ENCODE assay signal across 11 cellular contexts in genomic region chr18:77112161-77112801, GRCh38. TPM values are rescaled to one million over a fixed set of nuclear protein-coding genes. Genes with fewer than 3 reads are reported as not detected.
A peak's percentile ranks its signal among the peaks of the same experiment; 100 is the strongest.
DNase-seq lines count a peak whose midpoint lies in the region; ATAC-seq and TF ChIP-seq lines count a peak whose summit lies in the region.
"Had no signal": no experiment of that assay in that cellular context is flagged by ENCODE, and none has a peak within 500 bp of the region (broad histone marks: within the 10 kb centered on the region; RNA-seq: fewer than 3 reads in every experiment).

No MANE protein-coding gene starts in this region.

- H3K27me3 ChIP-seq in CD4-positive, alpha-beta T cell (ENCODE audit: control insufficient read depth, insufficient read depth, low read length), result no peaks in the 10 kb centered on the region
- H3K27me3 ChIP-seq in Loucy (ENCODE audit: insufficient read depth, low read length, poor library complexity, severe bottlenecking), result no peaks in the 10 kb centered on the region

- H3K79me2 ChIP-seq in Loucy (ENCODE audit: insufficient read depth, low read length), result peaks cover 18% of the 10 kb centered on the region; the same call in 1 of the 2 replicates

- H3K9me3 ChIP-seq in CD4-positive, alpha-beta T cell (ENCODE audit: control insufficient read depth, low read length), result no peaks in the 10 kb centered on the region
- H3K9me3 ChIP-seq in Loucy (ENCODE audit: insufficient read depth, low read depth, low read length), result no peaks in the 10 kb centered on the region

- H3K9ac ChIP-seq in Loucy (ENCODE audit: low read depth, low read length, poor library complexity, severe bottlenecking), result peak overlapping the region; percentile 80

- TF ChIP-seq CTCF in CD4-positive, alpha-beta T cell (IDR thresholded peaks at IDR 0.05), result no peak
- TF ChIP-seq CTCF in Loucy (conservative IDR thresholded peaks at IDR 0.05; ENCODE audit: low read length) (no peak), natural killer cell (IDR thresholded peaks at IDR 0.05) (no peak)

- intact Hi-C loops in CD4-positive, alpha-beta T cell (cut with DNase I, micrococcal nuclease), result no loop called here
- intact Hi-C loops in dendritic cell treated with granulocyte-macrophage colony-stimulating factor and Interleukin-4, amounts not matched to agents 40 ng/mL and 50 ng/mL, for 4 days (cut with micrococcal nuclease), result loop anchor here (10.0 kb wide), 1 partner anchor 617 kb away; the partner anchor contains the start of gene ZNF516
- intact Hi-C loops in natural killer cell (cut with micrococcal nuclease), result no loop called here

- no peaks in the 10 kb centered on the region for H4K20me1 ChIP-seq in Loucy (ENCODE audit: insufficient read depth, low read length, poor library complexity, severe bottlenecking)

- peak overlapping the region; percentile 41 for H3K4me2 ChIP-seq in Loucy (ENCODE audit: low read depth, low read length, poor library complexity, severe bottlenecking)

- no peaks in the 10 kb centered on the region for H3K9me2 ChIP-seq in Loucy (replicated peaks; ENCODE audit: low read depth, low read length)

- no peak for ATAC-seq in CD4-positive, alpha-beta T cell (ENCODE audit: poor library complexity)
- no peak for ATAC-seq in natural killer cell
- ATAC-seq in HG02642 (IDR thresholded peaks at IDR 0.05; ENCODE audit: poor library complexity, unreplicated experiment), result no peak
- ATAC-seq in GM21515 (IDR thresholded peaks at IDR 0.05; ENCODE audit: unreplicated experiment), result no peak
- ATAC-seq in HG02870 (IDR thresholded peaks at IDR 0.05; ENCODE audit: unreplicated experiment), result no peak
- ATAC-seq: SK-N-SH treated with all-trans-retinoic acid at 6 μM for 48 hours had no signal

- peak overlapping the region; percentile 97 for H3K27ac Mint-ChIP-seq in CD4-positive, alpha-beta T cell
- peak overlapping the region; percentile 95 for H3K27ac Mint-ChIP-seq in dendritic cell treated with granulocyte-macrophage colony-stimulating factor and Interleukin-4, amounts not matched to agents 40 ng/mL and 50 ng/mL, for 4 days
- H3K27ac Mint-ChIP-seq in natural killer cell, result peak overlapping the region; percentile 87 to 94

- H3K36me3 Mint-ChIP-seq in CD4-positive, alpha-beta T cell (ENCODE audit: low read depth), result peaks cover 75% of the 10 kb centered on the region
- peaks cover 68% of the 10 kb centered on the region for H3K36me3 Mint-ChIP-seq in dendritic cell treated with granulocyte-macrophage colony-stimulating factor and Interleukin-4, amounts not matched to agents 40 ng/mL and 50 ng/mL, for 4 days (ENCODE audit: low read depth)
- no peaks in the 10 kb centered on the region for H3K36me3 Mint-ChIP-seq in natural killer cell

- H3K27me3 Mint-ChIP-seq in CD4-positive, alpha-beta T cell, result no peaks in the 10 kb centered on the region
- no peaks in the 10 kb centered on the region for H3K27me3 Mint-ChIP-seq in dendritic cell treated with granulocyte-macrophage colony-stimulating factor and Interleukin-4, amounts not matched to agents 40 ng/mL and 50 ng/mL, for 4 days
- no peaks in the 10 kb centered on the region for H3K27me3 Mint-ChIP-seq in natural killer cell (ENCODE audit: low read depth in 2 of 2)

- POLR2A ChIA-PET in CD4-positive, alpha-beta T cell (lab: Charles Lee), result interaction anchor here (1.0 to 1.5 kb wide), 3 partner anchors 10 to 57 kb away, joined by 3 to 7 read pairs (median 4); no protein-coding TSS in a partner anchor

- no peaks in the 10 kb centered on the region for H3K36me3 ChIP-seq in Loucy (ENCODE audit: insufficient read depth, low read length)

- H3K4me1 ChIP-seq in Loucy (ENCODE audit: insufficient read depth, low read length, poor library complexity, severe bottlenecking), result peaks cover 96% of the 10 kb centered on the region

- H3F3A ChIP-seq in Loucy (ENCODE audit: low read depth), result peaks cover 21% of the 10 kb centered on the region

- H3K9me3 Mint-ChIP-seq in CD4-positive, alpha-beta T cell, result no peaks in the 10 kb centered on the region
- no peaks in the 10 kb centered on the region for H3K9me3 Mint-ChIP-seq in dendritic cell treated with granulocyte-macrophage colony-stimulating factor and Interleukin-4, amounts not matched to agents 40 ng/mL and 50 ng/mL, for 4 days
- H3K9me3 Mint-ChIP-seq in natural killer cell, result no peaks in the 10 kb centered on the region

- H3K4me1 Mint-ChIP-seq in CD4-positive, alpha-beta T cell (ENCODE audit: low read depth), result peaks cover 93% of the 10 kb centered on the region
- H3K4me1 Mint-ChIP-seq in dendritic cell treated with granulocyte-macrophage colony-stimulating factor and Interleukin-4, amounts not matched to agents 40 ng/mL and 50 ng/mL, for 4 days (ENCODE audit: low read depth), result peaks cover 96% of the 10 kb centered on the region
- peaks cover 95 to 99% of the 10 kb centered on the region in 2 donors for H3K4me1 Mint-ChIP-seq in natural killer cell

- DNase-seq in CD4-positive, alpha-beta T cell, result peak in 1 of 10 experiments; percentile 31
- peak; percentile 16 for DNase-seq in natural killer cell
- DNase-seq in mucosa of gallbladder (ENCODE audit: low spot score), result no peak
- DNase-seq: Karpas-422; stimulated activated CD4-positive, alpha-beta T cell treated with anti-CD3 and anti-CD28 coated beads, Interleukin-4, amount 100 ng/mL, for 1 hour had no signal

- H3K4me3 Mint-ChIP-seq in CD4-positive, alpha-beta T cell, result peak overlapping the region; percentile 65
- peak overlapping the region; percentile 77 for H3K4me3 Mint-ChIP-seq in dendritic cell treated with granulocyte-macrophage colony-stimulating factor and Interleukin-4, amounts not matched to agents 40 ng/mL and 50 ng/mL, for 4 days
- peak overlapping the region; percentile 70 for H3K4me3 Mint-ChIP-seq in natural killer cell

- H3K4me3 ChIP-seq in Loucy (ENCODE audit: low read length, poor library complexity, severe bottlenecking), result no peak overlapping the region

- CTCF ChIA-PET in CD4-positive, alpha-beta T cell (lab: Charles Lee), result interaction anchor here (0.8 kb wide), 1 partner anchor 112 kb away, joined by 3 read pairs; no protein-coding TSS in a partner anchor

- peak overlapping the region; percentile 24 for H3K27ac ChIP-seq in CD4-positive, alpha-beta T cell (ENCODE audit: low read depth, low read length)

- no peak overlapping the region for H2AFZ ChIP-seq in Loucy (ENCODE audit: low read length)

RNA-seq across cellular contexts. Expression of gene MBP, which starts 20.3 kb away (rescaled TPM):
- 10 to 100 TPM; 75.4 to 79.2 TPM for total RNA-seq in CD4-positive, alpha-beta T cell
- total RNA-seq in natural killer cell (100 to 1,000 TPM; 183 to 344 (median 325) TPM), mucosa of gallbladder (91.4 TPM)
